ENCODE assay signal across 1 cellular context in the genomic region with DNA sequence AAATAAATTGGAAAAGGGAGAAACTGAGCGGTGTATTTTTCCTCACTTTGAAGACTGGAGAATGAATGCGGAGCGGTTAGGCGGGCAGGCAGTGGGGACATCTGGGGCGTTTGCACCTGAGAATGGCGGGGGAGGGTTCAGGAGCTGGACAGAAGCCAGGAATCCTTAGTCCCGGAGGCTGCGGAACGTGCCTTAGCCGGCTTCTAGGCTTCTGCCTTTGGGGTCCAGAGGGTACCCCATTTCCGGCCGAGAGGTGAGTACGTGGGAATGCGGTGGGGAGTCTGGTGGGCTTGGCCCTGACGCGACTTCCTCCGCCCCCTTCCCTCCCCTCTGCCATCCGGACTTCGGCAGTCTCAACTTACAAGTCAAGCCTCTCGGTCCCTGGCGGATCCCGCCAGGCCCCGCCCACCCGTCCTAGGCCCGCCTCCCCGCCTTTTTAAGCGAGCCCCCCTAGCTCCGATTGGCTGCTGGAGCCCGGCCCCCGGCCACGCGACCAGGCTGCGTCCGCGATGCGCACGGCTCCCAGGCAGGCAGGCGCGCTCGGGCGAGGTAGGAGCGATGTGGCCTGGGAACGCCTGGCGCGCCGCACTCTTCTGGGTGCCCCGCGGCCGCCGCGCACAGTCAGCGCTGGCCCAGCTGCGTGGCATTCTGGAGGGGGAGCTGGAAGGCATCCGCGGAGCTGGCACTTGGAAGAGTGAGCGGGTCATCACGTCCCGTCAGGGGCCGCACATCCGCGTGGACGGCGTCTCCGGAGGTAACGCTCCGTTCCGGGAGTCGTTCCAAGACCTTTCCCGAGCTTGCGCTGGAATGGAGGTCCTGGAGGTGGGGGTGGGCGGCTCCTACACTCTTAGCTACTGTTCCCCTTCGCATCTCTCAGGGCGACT.
TF ChIP-seq lines count a peak whose summit lies in the region.

A gene (plus strand): TSS at position 525 of the 884 bp plus-strand sequence. CDS start 34 bp downstream, at position 559.

TF ChIP-seq in K562, 482 proteins besides CTCF, POLR2A, EP300 and RAD21 (continued from another document):
- TF ChIP-seq, protein P1, sequence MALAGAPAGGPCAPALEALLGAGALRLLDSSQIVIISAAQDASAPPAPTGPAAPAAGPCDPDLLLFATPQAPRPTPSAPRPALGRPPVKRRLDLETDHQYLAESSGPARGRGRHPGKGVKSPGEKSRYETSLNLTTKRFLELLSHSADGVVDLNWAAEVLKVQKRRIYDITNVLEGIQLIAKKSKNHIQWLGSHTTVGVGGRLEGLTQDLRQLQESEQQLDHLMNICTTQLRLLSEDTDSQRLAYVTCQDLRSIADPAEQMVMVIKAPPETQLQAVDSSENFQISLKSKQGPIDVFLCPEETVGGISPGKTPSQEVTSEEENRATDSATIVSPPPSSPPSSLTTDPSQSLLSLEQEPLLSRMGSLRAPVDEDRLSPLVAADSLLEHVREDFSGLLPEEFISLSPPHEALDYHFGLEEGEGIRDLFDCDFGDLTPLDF (CRISPR knock-in tag; IDR thresholded peaks at IDR 0.05): no peak
- TF ChIP-seq, protein P2, sequence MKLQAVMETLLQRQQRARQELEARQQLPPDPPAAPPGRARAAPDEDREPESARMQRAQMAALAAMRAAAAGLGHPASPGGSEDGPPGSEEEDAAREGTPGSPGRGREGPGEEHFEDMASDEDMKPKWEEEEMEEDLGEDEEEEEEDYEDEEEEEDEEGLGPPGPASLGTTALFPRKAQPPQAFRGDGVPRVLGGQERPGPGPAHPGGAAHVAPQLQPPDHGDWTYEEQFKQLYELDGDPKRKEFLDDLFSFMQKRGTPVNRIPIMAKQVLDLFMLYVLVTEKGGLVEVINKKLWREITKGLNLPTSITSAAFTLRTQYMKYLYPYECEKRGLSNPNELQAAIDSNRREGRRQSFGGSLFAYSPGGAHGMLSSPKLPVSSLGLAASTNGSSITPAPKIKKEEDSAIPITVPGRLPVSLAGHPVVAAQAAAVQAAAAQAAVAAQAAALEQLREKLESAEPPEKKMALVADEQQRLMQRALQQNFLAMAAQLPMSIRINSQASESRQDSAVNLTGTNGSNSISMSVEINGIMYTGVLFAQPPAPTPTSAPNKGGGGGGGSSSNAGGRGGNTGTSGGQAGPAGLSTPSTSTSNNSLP (IDR thresholded peaks at IDR 0.05; ENCODE audit: borderline replicate concordance, low read depth, low read length): no peak
- no peak for TF ChIP-seq RHOXF2B (CRISPR knock-in tag; conservative IDR thresholded peaks at IDR 0.05)
- TF ChIP-seq ZNF175 (CRISPR knock-in tag; IDR thresholded peaks at IDR 0.05; ENCODE audit: low read depth): no peak
- TF ChIP-seq, protein P3, sequence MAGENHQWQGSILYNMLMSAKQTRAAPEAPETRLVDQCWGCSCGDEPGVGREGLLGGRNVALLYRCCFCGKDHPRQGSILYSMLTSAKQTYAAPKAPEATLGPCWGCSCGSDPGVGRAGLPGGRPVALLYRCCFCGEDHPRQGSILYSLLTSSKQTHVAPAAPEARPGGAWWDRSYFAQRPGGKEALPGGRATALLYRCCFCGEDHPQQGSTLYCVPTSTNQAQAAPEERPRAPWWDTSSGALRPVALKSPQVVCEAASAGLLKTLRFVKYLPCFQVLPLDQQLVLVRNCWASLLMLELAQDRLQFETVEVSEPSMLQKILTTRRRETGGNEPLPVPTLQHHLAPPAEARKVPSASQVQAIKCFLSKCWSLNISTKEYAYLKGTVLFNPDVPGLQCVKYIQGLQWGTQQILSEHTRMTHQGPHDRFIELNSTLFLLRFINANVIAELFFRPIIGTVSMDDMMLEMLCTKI (IDR thresholded peaks at IDR 0.05; ENCODE audit: partially characterized antibody): no peak
- TF ChIP-seq ILF3 (IDR thresholded peaks at IDR 0.05; ENCODE audit: borderline replicate concordance): no peak
- no peak for TF ChIP-seq NFE2 (IDR thresholded peaks at IDR 0.05; ENCODE audit: low read depth)
- TF ChIP-seq, protein P4, sequence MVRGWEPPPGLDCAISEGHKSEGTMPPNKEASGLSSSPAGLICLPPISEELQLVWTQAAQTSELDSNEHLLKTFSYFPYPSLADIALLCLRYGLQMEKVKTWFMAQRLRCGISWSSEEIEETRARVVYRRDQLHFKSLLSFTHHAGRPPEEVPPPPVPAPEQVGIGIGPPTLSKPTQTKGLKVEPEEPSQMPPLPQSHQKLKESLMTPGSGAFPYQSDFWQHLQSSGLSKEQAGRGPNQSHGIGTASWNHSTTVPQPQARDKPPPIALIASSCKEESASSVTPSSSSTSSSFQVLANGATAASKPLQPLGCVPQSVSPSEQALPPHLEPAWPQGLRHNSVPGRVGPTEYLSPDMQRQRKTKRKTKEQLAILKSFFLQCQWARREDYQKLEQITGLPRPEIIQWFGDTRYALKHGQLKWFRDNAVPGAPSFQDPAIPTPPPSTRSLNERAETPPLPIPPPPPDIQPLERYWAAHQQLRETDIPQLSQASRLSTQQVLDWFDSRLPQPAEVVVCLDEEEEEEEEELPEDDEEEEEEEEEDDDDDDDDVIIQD (CRISPR knock-in tag; IDR thresholded peaks at IDR 0.05): no peak
- TF ChIP-seq ZFPM2 (CRISPR knock-in tag; IDR thresholded peaks at IDR 0.05): no peak
- TF ChIP-seq, protein P5, sequence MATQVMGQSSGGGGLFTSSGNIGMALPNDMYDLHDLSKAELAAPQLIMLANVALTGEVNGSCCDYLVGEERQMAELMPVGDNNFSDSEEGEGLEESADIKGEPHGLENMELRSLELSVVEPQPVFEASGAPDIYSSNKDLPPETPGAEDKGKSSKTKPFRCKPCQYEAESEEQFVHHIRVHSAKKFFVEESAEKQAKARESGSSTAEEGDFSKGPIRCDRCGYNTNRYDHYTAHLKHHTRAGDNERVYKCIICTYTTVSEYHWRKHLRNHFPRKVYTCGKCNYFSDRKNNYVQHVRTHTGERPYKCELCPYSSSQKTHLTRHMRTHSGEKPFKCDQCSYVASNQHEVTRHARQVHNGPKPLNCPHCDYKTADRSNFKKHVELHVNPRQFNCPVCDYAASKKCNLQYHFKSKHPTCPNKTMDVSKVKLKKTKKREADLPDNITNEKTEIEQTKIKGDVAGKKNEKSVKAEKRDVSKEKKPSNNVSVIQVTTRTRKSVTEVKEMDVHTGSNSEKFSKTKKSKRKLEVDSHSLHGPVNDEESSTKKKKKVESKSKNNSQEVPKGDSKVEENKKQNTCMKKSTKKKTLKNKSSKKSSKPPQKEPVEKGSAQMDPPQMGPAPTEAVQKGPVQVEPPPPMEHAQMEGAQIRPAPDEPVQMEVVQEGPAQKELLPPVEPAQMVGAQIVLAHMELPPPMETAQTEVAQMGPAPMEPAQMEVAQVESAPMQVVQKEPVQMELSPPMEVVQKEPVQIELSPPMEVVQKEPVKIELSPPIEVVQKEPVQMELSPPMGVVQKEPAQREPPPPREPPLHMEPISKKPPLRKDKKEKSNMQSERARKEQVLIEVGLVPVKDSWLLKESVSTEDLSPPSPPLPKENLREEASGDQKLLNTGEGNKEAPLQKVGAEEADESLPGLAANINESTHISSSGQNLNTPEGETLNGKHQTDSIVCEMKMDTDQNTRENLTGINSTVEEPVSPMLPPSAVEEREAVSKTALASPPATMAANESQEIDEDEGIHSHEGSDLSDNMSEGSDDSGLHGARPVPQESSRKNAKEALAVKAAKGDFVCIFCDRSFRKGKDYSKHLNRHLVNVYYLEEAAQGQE (CRISPR knock-in tag; IDR thresholded peaks at IDR 0.05; ENCODE audit: low read depth): 0 out of 2 replicates have a peak, but pooled peaks have one; percentile 52
- TF ChIP-seq TEAD2 (tag; IDR thresholded peaks at IDR 0.05): no peak
- no peak for TF ChIP-seq NR3C1 (CRISPR knock-in tag; IDR thresholded peaks at IDR 0.05)
- no peak for TF ChIP-seq FOXJ3 (CRISPR knock-in tag; IDR thresholded peaks at IDR 0.05)
- TF ChIP-seq, protein P6, sequence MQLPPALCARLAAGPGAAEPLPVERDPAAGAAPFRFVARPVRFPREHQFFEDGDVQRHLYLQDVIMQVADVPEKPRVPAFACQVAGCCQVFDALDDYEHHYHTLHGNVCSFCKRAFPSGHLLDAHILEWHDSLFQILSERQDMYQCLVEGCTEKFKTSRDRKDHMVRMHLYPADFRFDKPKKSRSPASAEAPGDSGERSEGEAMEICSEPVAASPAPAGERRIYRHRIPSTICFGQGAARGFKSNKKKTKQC (CRISPR knock-in tag; IDR thresholded peaks at IDR 0.05): 0 out of 2 replicates have a peak, but pooled peaks have one; percentile 57
- no peak for TF ChIP-seq IRF2 (CRISPR knock-in tag; IDR thresholded peaks at IDR 0.05)
- TF ChIP-seq, protein P7, sequence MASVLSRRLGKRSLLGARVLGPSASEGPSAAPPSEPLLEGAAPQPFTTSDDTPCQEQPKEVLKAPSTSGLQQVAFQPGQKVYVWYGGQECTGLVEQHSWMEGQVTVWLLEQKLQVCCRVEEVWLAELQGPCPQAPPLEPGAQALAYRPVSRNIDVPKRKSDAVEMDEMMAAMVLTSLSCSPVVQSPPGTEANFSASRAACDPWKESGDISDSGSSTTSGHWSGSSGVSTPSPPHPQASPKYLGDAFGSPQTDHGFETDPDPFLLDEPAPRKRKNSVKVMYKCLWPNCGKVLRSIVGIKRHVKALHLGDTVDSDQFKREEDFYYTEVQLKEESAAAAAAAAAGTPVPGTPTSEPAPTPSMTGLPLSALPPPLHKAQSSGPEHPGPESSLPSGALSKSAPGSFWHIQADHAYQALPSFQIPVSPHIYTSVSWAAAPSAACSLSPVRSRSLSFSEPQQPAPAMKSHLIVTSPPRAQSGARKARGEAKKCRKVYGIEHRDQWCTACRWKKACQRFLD (CRISPR knock-in tag; IDR thresholded peaks at IDR 0.05): no peak; the same call in 1 of the 2 replicates
- TF ChIP-seq ZNF699 (CRISPR knock-in tag; IDR thresholded peaks at IDR 0.05; ENCODE audit: insufficient replicate concordance): no peak
- peak; percentile 42; the same call in 1 of the 2 replicates for TF ChIP-seq GABPA (tag; conservative IDR thresholded peaks at IDR 0.05; ENCODE audit: low read depth)
- no peak for TF ChIP-seq HNRNPH1 (optimal IDR thresholded peaks at IDR 0.05; ENCODE audit: low read depth, low read length)
- TF ChIP-seq, protein P8, sequence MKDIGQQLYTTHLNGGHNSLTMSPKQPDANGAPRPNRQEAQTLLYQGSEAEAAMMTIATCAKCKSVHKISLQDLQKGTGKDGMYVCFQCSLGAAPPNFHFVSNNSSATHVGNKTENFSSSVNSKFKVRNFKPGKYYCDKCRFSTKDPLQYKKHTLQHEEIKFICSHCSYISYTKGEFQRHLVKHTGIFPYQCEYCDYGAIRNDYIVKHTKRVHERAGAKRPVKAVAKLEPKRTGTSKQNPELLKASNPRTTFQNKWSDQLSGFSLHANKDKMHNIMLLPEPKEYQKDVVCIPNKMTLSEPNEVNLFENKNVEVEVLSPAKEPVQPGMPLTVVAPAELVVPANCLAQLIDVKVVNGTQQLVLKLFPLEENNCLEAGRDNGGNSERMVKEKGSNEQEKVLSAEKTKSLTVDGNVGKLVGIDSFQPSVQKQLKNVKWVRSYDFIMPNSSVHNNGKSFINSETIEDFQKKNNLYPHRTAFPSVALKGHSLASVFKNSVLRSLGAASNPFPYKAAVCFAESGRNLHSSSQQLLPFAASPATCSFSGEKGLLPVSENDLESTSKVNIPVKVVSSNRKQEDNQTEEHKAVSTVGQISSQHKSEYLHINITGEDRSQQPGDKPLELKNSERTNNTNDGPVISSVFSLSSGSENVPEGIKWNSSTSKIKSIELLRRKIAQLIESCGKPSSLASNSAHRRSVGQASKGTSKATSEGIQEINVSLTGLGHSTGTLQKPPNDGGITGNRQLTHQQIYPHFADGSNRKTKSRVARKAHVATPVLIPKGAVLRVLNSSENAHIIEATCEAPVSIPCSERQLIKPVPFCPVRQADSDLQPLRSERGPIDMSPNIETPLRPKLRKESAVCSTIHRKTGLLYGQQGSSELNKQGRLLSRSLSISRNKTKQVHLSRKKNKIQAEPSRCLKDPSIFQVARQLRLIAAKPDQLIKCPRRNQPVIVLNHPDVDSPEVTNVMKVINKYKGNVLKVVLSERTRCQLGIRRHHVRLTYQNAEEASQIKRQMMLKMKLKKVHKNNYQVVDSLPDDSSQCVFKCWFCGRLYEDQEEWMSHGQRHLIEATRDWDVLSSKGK (CRISPR knock-in tag; IDR thresholded peaks at IDR 0.05): no peak
